11 cellular contexts compared by ENCODE assay signal in genomic region chr7:27175626-27176342, GRCh38. TPM values are rescaled to one million over a fixed set of nuclear protein-coding genes. Genes with fewer than 3 reads are reported as not detected.
DNase-seq lines count a peak whose midpoint lies in the region; ATAC-seq, FAIRE-seq and TF ChIP-seq lines count a peak whose summit lies in the region.
"Had no signal": no experiment of that assay in that cellular context is flagged by ENCODE, and none has a peak within 500 bp of the region (broad histone marks: within the 10 kb centered on the region; RNA-seq: fewer than 3 reads in every experiment).

No MANE protein-coding gene starts in this region.

- peaks cover 27% of the 10 kb centered on the region for H3K4me1 Mint-ChIP-seq in WTC11

- H3K4me3 ChIP-seq in prostate gland: peak overlapping the region; percentile 61 to 80

- intact Hi-C loops in prostate gland (cut with DNase I): no loop called here

- no peak for TF ChIP-seq CTCF in WTC11 (IDR thresholded peaks at IDR 0.05)
- no peak for TF ChIP-seq CTCF in prostate gland (IDR thresholded peaks at IDR 0.05)

- peaks cover 99% of the 10 kb centered on the region for H3K27me3 Mint-ChIP-seq in WTC11 (ENCODE audit: low read depth)

- no peaks in the 10 kb centered on the region for H3K36me3 ChIP-seq in prostate gland

- ATAC-seq in WTC11: peak; percentile 2; the same call in 1 of the 2 replicates

- H3K9me3 ChIP-seq in prostate gland: no peaks in the 10 kb centered on the region

- POLR2A ChIA-PET in WTC11 (lab: Charles Lee): interaction anchor here (0.8 kb wide), 1 partner anchor 29 kb away, joined by 3 read pairs; no protein-coding TSS in a partner anchor

- no peaks in the 10 kb centered on the region for H3K4me1 ChIP-seq in prostate gland (replicated peaks)

- H3K36me3 Mint-ChIP-seq in WTC11: no peaks in the 10 kb centered on the region

- CTCF ChIA-PET in WTC11 (lab: Charles Lee): interaction anchor here (0.6 to 2.3 kb wide), 7 partner anchors 9 to 78 kb away, joined by 3 to 6 read pairs (median 4); partner anchors contain the start of genes HOXA11 and HOXA9

- H3K27me3 ChIP-seq in prostate gland (replicated peaks; ENCODE audit: insufficient read depth): no peaks in the 10 kb centered on the region

- TF ChIP-seq POLR2A in prostate gland (IDR thresholded peaks at IDR 0.05): no peak

- H3K27ac Mint-ChIP-seq in WTC11: no peak overlapping the region
- H3K27ac Mint-ChIP-seq: immature natural killer cell had no signal

- no peak for FAIRE-seq in urothelium cell line (lab: Jason Lieb, UNC)

- DNase-seq in GM03348 (ENCODE audit: low spot score) (peak; percentile 43), WTC11 (ENCODE audit: low spot score) (no peak), prostate gland (ENCODE audit: low spot score) (no peak), medulla oblongata (ENCODE audit: extremely low spot score) (no peak), urothelium cell line (ENCODE audit: low spot score) (no peak), NK-92 (lab: John Stamatoyannopoulos, UW; ENCODE audit: unreplicated experiment) (no peak)
- DNase-seq: DMS 273 treated with DMSO at 0.1 percent for 48 hours; effector CD4-positive, alpha-beta T cell; immature natural killer cell; NCI-H1092 had no signal

- no peak overlapping the region for H3K4me3 Mint-ChIP-seq in WTC11

- H3K9me3 Mint-ChIP-seq in WTC11: no peaks in the 10 kb centered on the region

- WGBS in prostate gland: 20% methylated on average over 36 of the region's 36 CpGs

- peak overlapping the region; percentile 96 for H3K27ac ChIP-seq in prostate gland

TF ChIP-seq in WTC11, 78 proteins besides CTCF, POLR2A, EP300 and RAD21 (continues in another document):
- TF ChIP-seq IRF1 (CRISPR knock-in tag; IDR thresholded peaks at IDR 0.05) (no peak), ZMAT4 (CRISPR knock-in tag; IDR thresholded peaks at IDR 0.05) (no peak), ZBTB43 (CRISPR knock-in tag; IDR thresholded peaks at IDR 0.05) (no peak), ZNF532 (CRISPR knock-in tag; IDR thresholded peaks at IDR 0.05; ENCODE audit: borderline replicate concordance) (no peak), HMGXB4 (CRISPR knock-in tag; IDR thresholded peaks at IDR 0.05) (no peak), NR1H2 (CRISPR knock-in tag; IDR thresholded peaks at IDR 0.05) (no peak), E2F4 (CRISPR knock-in tag; IDR thresholded peaks at IDR 0.05; ENCODE audit: borderline replicate concordance, low read depth) (no peak), ATF3 (CRISPR knock-in tag; conservative IDR thresholded peaks at IDR 0.05) (no peak), RORB (CRISPR knock-in tag; IDR thresholded peaks at IDR 0.05) (no peak), PREB (CRISPR knock-in tag; IDR thresholded peaks at IDR 0.05; ENCODE audit: borderline replicate concordance) (no peak), NR2C2 (CRISPR knock-in tag; IDR thresholded peaks at IDR 0.05) (no peak), NFE2L1 (CRISPR knock-in tag; IDR thresholded peaks at IDR 0.05) (no peak)

RNA-seq across cellular contexts. Expression of gene HOXA10, which starts 1.7 kb away (rescaled TPM):
- total RNA-seq in WTC11 (2021): 0.07 TPM in 1 of 3 replicates, not detected in the others
- total RNA-seq in prostate gland: 10 to 100 TPM; 25.8 to 65.6 TPM

RNA-seq across cellular contexts. Expression of gene HOXA11, which starts 9.2 kb away (rescaled TPM):
- not detected in 3 replicates for total RNA-seq in WTC11 (2021)
- total RNA-seq in prostate gland: 1 to 10 TPM; 8.5 to 9.8 TPM
- total RNA-seq: pulmonary artery endothelial cell had no signal

RNA-seq across cellular contexts. Expression of gene HOXA9, which starts 10.4 kb away (rescaled TPM):
- total RNA-seq in WTC11 (2021) (not detected in 3 replicates), prostate gland (10 to 100 TPM; 14.7 to 57.0 TPM)

RNA-seq across cellular contexts. Expression of gene HOXA7, which starts 19.3 kb away (rescaled TPM):
- total RNA-seq in WTC11 (2021) (not detected in 3 replicates), prostate gland (1 to 10 TPM; 2.2 to 4.6 TPM)

RNA-seq across cellular contexts. Expression of gene HOXA3, which starts 23.4 kb away (rescaled TPM):
- total RNA-seq in WTC11 (2021): 0.11 TPM in 1 of 3 replicates, not detected in the others
- total RNA-seq in prostate gland: 1 to 10 TPM; 2.8 to 3.1 TPM

Comparison
In these comparisons a context has a peak if more than half of its experiments do, and no peak if none do; other contexts are left out.
1. RNA of gene HOXA10, which starts 1.7 kb away (total RNA-seq): 25.8 to 65.6 TPM in prostate gland; 0.07 TPM in WTC11; every median in the first group is over 10 times any median in the second.
2. RNA of gene HOXA9, which starts 10.4 kb away (total RNA-seq): 14.7 to 57.0 TPM in prostate gland; not detected in WTC11; every median in the first group is over 10 times any median in the second.